Comparison of ENCODE assay signal across 21 cellular contexts in genomic region chr1:92169606-92170005, GRCh38. TPM values are rescaled to one million over a fixed set of nuclear protein-coding genes. Genes with fewer than 3 reads are reported as not detected.
A peak's percentile ranks its signal among the peaks of the same experiment; 100 is the strongest.
DNase-seq lines count a peak whose midpoint lies in the region; ATAC-seq, FAIRE-seq and TF ChIP-seq lines count a peak whose summit lies in the region.
"Had no signal": no experiment of that assay in that cellular context is flagged by ENCODE, and none has a peak within 500 bp of the region (broad histone marks: within the 10 kb centered on the region; RNA-seq: fewer than 3 reads in every experiment).

No MANE protein-coding gene starts in this region.

- H3K9ac ChIP-seq in endocrine pancreas (ENCODE audit: control insufficient read depth, insufficient read depth, low read length) = no peak overlapping the region

- no peak overlapping the region for H3K27ac ChIP-seq in small intestine (ENCODE audit: low read depth in 1 of 2, low read length in 1 of 2)

- ATAC-seq in HG03378 (IDR thresholded peaks at IDR 0.05; ENCODE audit: unreplicated experiment) = no peak
- ATAC-seq: HCT116 had no signal

- H3K9me3 ChIP-seq in endocrine pancreas (ENCODE audit: control insufficient read depth, low read length) = no peaks in the 10 kb centered on the region
- no peaks in the 10 kb centered on the region for H3K9me3 ChIP-seq in small intestine (ENCODE audit: control insufficient read depth, low read depth)
- no peaks in the 10 kb centered on the region for H3K9me3 ChIP-seq in MG63
- H3K9me3 ChIP-seq: BE2C, Caco-2 had no signal

- peak overlapping the region; percentile 60 for H3K4me3 ChIP-seq in WI38 (ENCODE audit: low read depth, low read length)
- peak overlapping the region; percentile 83 for H3K4me3 ChIP-seq in endocrine pancreas (ENCODE audit: control insufficient read depth, insufficient read depth, low read length)
- H3K4me3 ChIP-seq in small intestine (ENCODE audit: low read depth in 1 of 2, low read length in 2 of 2) = no peak overlapping the region
- no peak overlapping the region for H3K4me3 ChIP-seq in MG63

- FAIRE-seq in islet of Langerhans (lab: Jason Lieb, UNC) (peak; percentile 76), small intestine (lab: Jason Lieb, UNC) (peak; percentile 15), RCC 7860 (lab: Jason Lieb, UNC) (no peak)
- FAIRE-seq: GM12892, GM18507, HTR-8/SVneo had no signal

- H3K4me1 ChIP-seq in endocrine pancreas (ENCODE audit: control insufficient read depth, insufficient read depth, low read length) = peaks cover 6% of the 10 kb centered on the region
- H3K4me1 ChIP-seq in small intestine (ENCODE audit: control insufficient read depth in 2 of 2, insufficient read depth in 1 of 2, low read depth in 1 of 2, low read length in 1 of 2) = no peaks in the 10 kb centered on the region
- H3K4me1 ChIP-seq: BE2C, Caco-2 had no signal

- peaks cover 4% of the 10 kb centered on the region for H3K36me3 Mint-ChIP-seq in activated naive CD8-positive, alpha-beta T cell treated with anti-CD3 and anti-CD28 coated beads for 36 hours
- H3K36me3 Mint-ChIP-seq: IgD-negative memory B cell had no signal

- no peak overlapping the region for H3K27ac Mint-ChIP-seq in activated naive CD8-positive, alpha-beta T cell treated with anti-CD3 and anti-CD28 coated beads for 36 hours
- H3K27ac Mint-ChIP-seq: CD4-positive, alpha-beta T cell; HFFc6; IgD-negative memory B cell had no signal

- H3K9me3 Mint-ChIP-seq in activated naive CD8-positive, alpha-beta T cell treated with anti-CD3 and anti-CD28 coated beads for 36 hours = no peaks in the 10 kb centered on the region
- H3K9me3 Mint-ChIP-seq: CD4-positive, alpha-beta T cell; HFFc6 had no signal

- H3K36me3 ChIP-seq in endocrine pancreas (ENCODE audit: control insufficient read depth, insufficient read depth, low read length) (no peaks in the 10 kb centered on the region), small intestine (ENCODE audit: control insufficient read depth in 2 of 2, insufficient read depth in 2 of 2, low read length in 2 of 2) (no peaks in the 10 kb centered on the region), MG63 (no peaks in the 10 kb centered on the region)
- H3K36me3 ChIP-seq: BE2C had no signal

- DNase-seq in small intestine = no peak
- no peak for DNase-seq in MG63
- DNase-seq in RCC 7860 (ENCODE audit: low spot score) = no peak
- no peak for DNase-seq in activated naive CD8-positive, alpha-beta T cell treated with anti-CD3 and anti-CD28 coated beads for 36 hours
- DNase-seq: ACHN; BE2C; Caco-2; CD4-positive, alpha-beta T cell; GDM1; GOT3; H7; HFFc6 had no signal

- no peaks in the 10 kb centered on the region for H3K4me1 Mint-ChIP-seq in activated naive CD8-positive, alpha-beta T cell treated with anti-CD3 and anti-CD28 coated beads for 36 hours
- H3K4me1 Mint-ChIP-seq: IgD-negative memory B cell had no signal

- H3K4me3 Mint-ChIP-seq in activated naive CD8-positive, alpha-beta T cell treated with anti-CD3 and anti-CD28 coated beads for 36 hours = no peak overlapping the region
- H3K4me3 Mint-ChIP-seq: CD4-positive, alpha-beta T cell; HFFc6; IgD-negative memory B cell had no signal

- H3K27me3 ChIP-seq in endocrine pancreas (ENCODE audit: control insufficient read depth, insufficient read depth, low read length) (no peaks in the 10 kb centered on the region), small intestine (ENCODE audit: control insufficient read depth in 2 of 2, insufficient read depth in 2 of 2, low read length in 2 of 2) (no peaks in the 10 kb centered on the region), MG63 (no peaks in the 10 kb centered on the region)

- H3K27me3 Mint-ChIP-seq in activated naive CD8-positive, alpha-beta T cell treated with anti-CD3 and anti-CD28 coated beads for 36 hours = no peaks in the 10 kb centered on the region
- H3K27me3 Mint-ChIP-seq: CD4-positive, alpha-beta T cell; IgD-negative memory B cell had no signal

- no peak for TF ChIP-seq CTCF in WI38 (IDR thresholded peaks at IDR 0.05; ENCODE audit: low read depth, low read length)

RNA-seq across cellular contexts. Expression of gene C1orf146, which starts 48.1 kb away (rescaled TPM):
- polyA plus RNA-seq in small intestine = not detected
- total RNA-seq in MG63 (2014; rRNA removed; shearing (Covaris generic); ENCODE audit: low replicate concordance) = not detected in 2 replicates
- total RNA-seq in activated naive CD8-positive, alpha-beta T cell treated with anti-CD3 and anti-CD28 coated beads for 36 hours = not detected
- total RNA-seq: Caco-2; CD4-positive, alpha-beta T cell; H7; HFFc6 had no signal
- polyA plus RNA-seq: IgD-negative memory B cell had no signal

Comparison
In these comparisons a context has a peak if more than half of its experiments do, and no peak if none do; other contexts are left out.
1. H3K4me3 ChIP-seq: peak in WI38 (single experiment) and endocrine pancreas (single experiment); none in small intestine (0 of 2) and MG63 (single experiment).